ENCODE assay signal across 20 cellular contexts in the genomic region with DNA sequence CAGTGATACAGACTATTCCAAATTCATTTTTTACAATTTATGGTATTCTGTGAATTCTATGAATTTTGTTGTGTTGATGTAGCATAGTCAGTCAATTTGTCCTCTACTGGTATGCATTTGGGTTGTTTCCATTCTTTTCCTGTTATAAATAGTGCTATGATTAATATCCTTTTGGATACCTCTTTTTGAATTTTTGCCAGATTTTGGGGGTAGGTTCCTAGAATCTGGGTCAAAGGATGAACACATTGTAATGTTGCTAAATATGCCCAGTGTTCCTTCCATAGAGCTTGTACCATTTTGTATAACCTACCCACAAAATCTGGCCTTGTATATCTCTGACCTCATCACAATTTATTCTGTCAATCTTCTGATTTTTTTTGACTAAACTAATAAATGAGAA. TPM values are rescaled to one million over a fixed set of nuclear protein-coding genes. Genes with fewer than 3 reads are reported as not detected.
DNase-seq lines count a peak whose midpoint lies in the region; ATAC-seq, FAIRE-seq and TF ChIP-seq lines count a peak whose summit lies in the region.
"Had no signal": no experiment of that assay in that cellular context is flagged by ENCODE, and none has a peak within 500 bp of the region (broad histone marks: within the 10 kb centered on the region; RNA-seq: fewer than 3 reads in every experiment).

No MANE protein-coding gene starts in this region.

- H3K4me1 Mint-ChIP-seq in MCF 10A (ENCODE audit: insufficient read depth, unreplicated experiment) = peaks cover 15% of the 10 kb centered on the region
- no peaks in the 10 kb centered on the region for H3K4me1 Mint-ChIP-seq in astrocyte (ENCODE audit: low read depth, unreplicated experiment)
- no peaks in the 10 kb centered on the region for H3K4me1 Mint-ChIP-seq in stimulated activated memory B cell treated with anti-CD40 and anti-IgM and Interleukin-4, amounts not matched to agents 10 μg/mL and 1 μg/mL and 100 μg/mL, for 72 hours
- H3K4me1 Mint-ChIP-seq in activated CD4-positive, alpha-beta memory T cell treated with anti-CD3 and anti-CD28 coated beads for 36 hours (ENCODE audit: low read depth) = peaks cover 23% of the 10 kb centered on the region

- H3K27ac Mint-ChIP-seq in MCF 10A (ENCODE audit: low read depth, unreplicated experiment) = no peak overlapping the region
- no peak overlapping the region for H3K27ac Mint-ChIP-seq in astrocyte (ENCODE audit: unreplicated experiment)
- H3K27ac Mint-ChIP-seq in stimulated activated memory B cell treated with anti-CD40 and anti-IgM and Interleukin-4, amounts not matched to agents 10 μg/mL and 1 μg/mL and 100 μg/mL, for 72 hours = peak overlapping the region; percentile 49
- no peak overlapping the region for H3K27ac Mint-ChIP-seq in activated CD4-positive, alpha-beta memory T cell treated with anti-CD3 and anti-CD28 coated beads for 36 hours

- DNase-seq in MCF 10A (ENCODE audit: unreplicated experiment) = peak; percentile 12
- DNase-seq in breast epithelium (ENCODE audit: low spot score in 2 of 2) = no peak
- DNase-seq in astrocyte (ENCODE audit: low read depth) = peak; percentile 7
- DNase-seq in fibroblast of the conjunctiva (ENCODE audit: low read depth) = peak; percentile 5
- DNase-seq in mucosa of gallbladder (ENCODE audit: low spot score) = no peak
- DNase-seq in activated CD4-positive, alpha-beta memory T cell treated with anti-CD3 and anti-CD28 coated beads for 36 hours = no peak
- DNase-seq: 8988T, Caco-2, DMS53, NCI-H1436 treated with DMSO at 0.1 percent for 48 hours, NCI-H2081, NCI-H510A treated with DMSO at 0.1 percent for 48 hours, SHP77 had no signal

- no peak for TF ChIP-seq CTCF in MCF 10A (IDR thresholded peaks at IDR 0.05; ENCODE audit: unreplicated experiment)
- no peak for TF ChIP-seq CTCF in breast epithelium (IDR thresholded peaks at IDR 0.05)
- no peak for TF ChIP-seq CTCF in astrocyte (IDR thresholded peaks at IDR 0.05; ENCODE audit: insufficient read depth, low read depth, low read length)

- peaks cover 14% of the 10 kb centered on the region for H3K79me2 ChIP-seq in astrocyte (ENCODE audit: insufficient read depth, low read length)

- H4K20me1 ChIP-seq in astrocyte (ENCODE audit: insufficient read depth, low read length) = peaks cover 16% of the 10 kb centered on the region

- H3K36me3 ChIP-seq in breast epithelium (no peaks in the 10 kb centered on the region), astrocyte (ENCODE audit: insufficient read depth, low read length) (no peaks in the 10 kb centered on the region)

- H3K9ac ChIP-seq in astrocyte (ENCODE audit: low read length) = no peak overlapping the region

- H3K4me3 ChIP-seq in breast epithelium (no peak overlapping the region), astrocyte (ENCODE audit: insufficient read depth, low read depth, low read length) (no peak overlapping the region)

- no peaks in the 10 kb centered on the region for H3K9me3 ChIP-seq in breast epithelium
- no peaks in the 10 kb centered on the region for H3K9me3 ChIP-seq in astrocyte (ENCODE audit: insufficient read depth, low read depth, low read length)
- H3K9me3 ChIP-seq: Caco-2 had no signal

- H3K4me3 Mint-ChIP-seq in MCF 10A (ENCODE audit: unreplicated experiment) = no peak overlapping the region
- no peak overlapping the region for H3K4me3 Mint-ChIP-seq in astrocyte (ENCODE audit: unreplicated experiment)
- no peak overlapping the region for H3K4me3 Mint-ChIP-seq in stimulated activated memory B cell treated with anti-CD40 and anti-IgM and Interleukin-4, amounts not matched to agents 10 μg/mL and 1 μg/mL and 100 μg/mL, for 72 hours
- H3K4me3 Mint-ChIP-seq in activated CD4-positive, alpha-beta memory T cell treated with anti-CD3 and anti-CD28 coated beads for 36 hours = no peak overlapping the region

- intact Hi-C loops in MCF 10A (cut with micrococcal nuclease) = no loop called here
- intact Hi-C loops in breast epithelium (cut with DNase I; ENCODE audit: low total_unique reads) = no loop called here
- intact Hi-C loops in activated CD4-positive, alpha-beta memory T cell treated with anti-CD3 and anti-CD28 coated beads for 36 hours (cut with micrococcal nuclease) = no loop called here

- ATAC-seq in stimulated activated memory B cell treated with anti-CD40 and anti-IgM and Interleukin-4, amounts not matched to agents 10 μg/mL and 1 μg/mL and 100 μg/mL, for 72 hours = no peak
- no peak for ATAC-seq in HG02610 (IDR thresholded peaks at IDR 0.05; ENCODE audit: unreplicated experiment)

- CTCF ChIA-PET in MCF 10A (lab: Yijun Ruan, JAX) = interaction anchor here (0.6 kb wide), 1 partner anchor 207 kb away, joined by 3 read pairs; no protein-coding TSS in a partner anchor
- CTCF ChIA-PET in activated CD4-positive, alpha-beta memory T cell treated with anti-CD3 and anti-CD28 coated beads for 36 hours (lab: Charles Lee) = no interaction called here

- BruUV-seq in MCF 10A (replicated peaks; lab: Mats Ljungman, UMichigan) = no TSS peak

- POLR2A ChIA-PET in MCF 10A (lab: Yijun Ruan, JAX) = no interaction called here
- POLR2A ChIA-PET in activated CD4-positive, alpha-beta memory T cell treated with anti-CD3 and anti-CD28 coated beads for 36 hours (lab: Charles Lee) = no interaction called here

- H3K4me1 ChIP-seq in breast epithelium = no peaks in the 10 kb centered on the region
- H3K4me1 ChIP-seq in astrocyte (ENCODE audit: insufficient read depth, low read length) = no peaks in the 10 kb centered on the region
- H3K4me1 ChIP-seq: Caco-2 had no signal

- H3K36me3 Mint-ChIP-seq in MCF 10A (ENCODE audit: insufficient read depth, unreplicated experiment) (no peaks in the 10 kb centered on the region), astrocyte (ENCODE audit: low read depth, unreplicated experiment) (no peaks in the 10 kb centered on the region)
- peaks cover 32% of the 10 kb centered on the region for H3K36me3 Mint-ChIP-seq in stimulated activated memory B cell treated with anti-CD40 and anti-IgM and Interleukin-4, amounts not matched to agents 10 μg/mL and 1 μg/mL and 100 μg/mL, for 72 hours
- H3K36me3 Mint-ChIP-seq in activated CD4-positive, alpha-beta memory T cell treated with anti-CD3 and anti-CD28 coated beads for 36 hours = peaks cover 21% of the 10 kb centered on the region

- H3K27me3 ChIP-seq in breast epithelium (no peaks in the 10 kb centered on the region), astrocyte (ENCODE audit: insufficient read depth, low read length) (no peaks in the 10 kb centered on the region)

- H3K27me3 Mint-ChIP-seq in MCF 10A (ENCODE audit: insufficient read depth, unreplicated experiment) (no peaks in the 10 kb centered on the region), astrocyte (ENCODE audit: low read depth, unreplicated experiment) (no peaks in the 10 kb centered on the region)
- no peaks in the 10 kb centered on the region for H3K27me3 Mint-ChIP-seq in stimulated activated memory B cell treated with anti-CD40 and anti-IgM and Interleukin-4, amounts not matched to agents 10 μg/mL and 1 μg/mL and 100 μg/mL, for 72 hours
- no peaks in the 10 kb centered on the region for H3K27me3 Mint-ChIP-seq in activated CD4-positive, alpha-beta memory T cell treated with anti-CD3 and anti-CD28 coated beads for 36 hours

- H3K9me3 Mint-ChIP-seq in MCF 10A (ENCODE audit: unreplicated experiment) (peaks cover 13% of the 10 kb centered on the region), astrocyte (ENCODE audit: unreplicated experiment) (no peaks in the 10 kb centered on the region)
- H3K9me3 Mint-ChIP-seq in stimulated activated memory B cell treated with anti-CD40 and anti-IgM and Interleukin-4, amounts not matched to agents 10 μg/mL and 1 μg/mL and 100 μg/mL, for 72 hours = no peaks in the 10 kb centered on the region
- H3K9me3 Mint-ChIP-seq in activated CD4-positive, alpha-beta memory T cell treated with anti-CD3 and anti-CD28 coated beads for 36 hours = peaks cover 4% of the 10 kb centered on the region

- no peak overlapping the region for H3K27ac ChIP-seq in breast epithelium
- H3K27ac ChIP-seq in astrocyte (ENCODE audit: low read depth, low read length) = no peak overlapping the region
- H3K27ac ChIP-seq: C4-2B had no signal

- H2AFZ ChIP-seq in astrocyte (ENCODE audit: low read depth, low read length) = no peak overlapping the region

- FAIRE-seq in astrocyte (lab: Jason Lieb, UNC) = no peak
- FAIRE-seq: G401.6, H1, HTR-8/SVneo, RCC 7860 had no signal

- no peak for TF ChIP-seq POLR2A in breast epithelium (IDR thresholded peaks at IDR 0.05)

- no peak overlapping the region for H3K4me2 ChIP-seq in astrocyte (ENCODE audit: low read length)

RNA-seq across cellular contexts. Expression of gene C3orf38, which starts 44.4 kb away (rescaled TPM):
- total RNA-seq in MCF 10A (2022) (21.7 and 23.4 TPM in 2 replicates), breast epithelium (10 to 100 TPM; 20.3 to 32.1 (median 23.0) TPM), astrocyte (35.0 and 37.9 TPM in 2 replicates), mucosa of gallbladder (17.6 TPM)
- total RNA-seq in activated CD4-positive, alpha-beta memory T cell treated with anti-CD3 and anti-CD28 coated beads for 36 hours = 10 to 100 TPM; 25.1 to 25.8 TPM

RNA-seq across cellular contexts. Expression of gene ZNF654, which starts 46.3 kb away (rescaled TPM):
- total RNA-seq in MCF 10A (2022) = 10.4 and 12.4 TPM in 2 replicates
- 10 to 100 TPM; 15.4 to 26.3 (median 16.5) TPM for total RNA-seq in breast epithelium
- total RNA-seq in astrocyte = 18.7 and 19.1 TPM in 2 replicates
- total RNA-seq in mucosa of gallbladder = 21.6 TPM
- 10 to 100 TPM; 15.6 to 16.7 TPM for total RNA-seq in activated CD4-positive, alpha-beta memory T cell treated with anti-CD3 and anti-CD28 coated beads for 36 hours

RNA-seq across cellular contexts. Expression of gene CGGBP1, which starts 46.5 kb away (rescaled TPM):
- total RNA-seq in MCF 10A (2022) (83.4 and 96.6 TPM in 2 replicates), breast epithelium (10 to 100 TPM; 63.5 to 69.5 (median 64.2) TPM), astrocyte (59.5 and 59.8 TPM in 2 replicates), mucosa of gallbladder (68.9 TPM)
- total RNA-seq in activated CD4-positive, alpha-beta memory T cell treated with anti-CD3 and anti-CD28 coated beads for 36 hours = 10 to 100 TPM; 87.7 to 88.9 TPM

Comparison
In these comparisons a context has a peak if more than half of its experiments do, and no peak if none do; other contexts are left out.
1. DNase-seq: peak in MCF 10A (single experiment), astrocyte (single experiment) and fibroblast of the conjunctiva (single experiment); none in breast epithelium (0 of 2), mucosa of gallbladder (single experiment) and activated CD4-positive, alpha-beta memory T cell treated with anti-CD3 and anti-CD28 coated beads for 36 hours (single experiment).